ENCODE assay signal across 19 cellular contexts in genomic region chr12:53798575-53798974, GRCh38. TPM values are rescaled to one million over a fixed set of nuclear protein-coding genes. Genes with fewer than 3 reads are reported as not detected.
DNase-seq lines count a peak whose midpoint lies in the region; ATAC-seq and TF ChIP-seq lines count a peak whose summit lies in the region.
"Had no signal": no experiment of that assay in that cellular context is flagged by ENCODE, and none has a peak within 500 bp of the region (broad histone marks: within the 10 kb centered on the region; RNA-seq: fewer than 3 reads in every experiment).

No MANE protein-coding gene starts in this region.

- no peak for TF ChIP-seq CTCF in CD8-positive, alpha-beta T cell (IDR thresholded peaks at IDR 0.05)

- peak; percentile 75 for ATAC-seq in HG03342 (IDR thresholded peaks at IDR 0.05; ENCODE audit: unreplicated experiment)
- ATAC-seq in CD8-positive, alpha-beta T cell: no peak
- ATAC-seq: GM23338, left cardiac atrium had no signal

- peak overlapping the region; percentile 91 for H3K27ac ChIP-seq in temporal lobe (ENCODE audit: low read depth, low read length)
- H3K27ac ChIP-seq in CD8-positive, alpha-beta T cell (ENCODE audit: low read depth, low read length): no peak overlapping the region
- H3K27ac ChIP-seq: SJSA1, skin epidermis, tibial artery, VCaP had no signal

- CTCF ChIA-PET in CD8-positive, alpha-beta T cell (lab: Charles Lee): interaction anchor here (0.6 kb wide), 1 partner anchor 233 kb away, joined by 3 read pairs; no protein-coding TSS in a partner anchor

- POLR2A ChIA-PET in CD8-positive, alpha-beta T cell (lab: Charles Lee): no interaction called here

- H3K9me3 ChIP-seq in CD8-positive, alpha-beta T cell (ENCODE audit: low read length): no peaks in the 10 kb centered on the region
- H3K9me3 ChIP-seq: SJSA1, tibial artery had no signal

- H3K27me3 ChIP-seq in CD8-positive, alpha-beta T cell (ENCODE audit: insufficient read depth, low read length): no peaks in the 10 kb centered on the region
- H3K27me3 ChIP-seq: SJSA1 had no signal

- intact Hi-C loops in CD8-positive, alpha-beta T cell (cut with DNase I, micrococcal nuclease): no loop called here

- peaks cover 47% of the 10 kb centered on the region for H3K27me3 Mint-ChIP-seq in CD8-positive, alpha-beta T cell (ENCODE audit: low read depth)

- no peak overlapping the region for H3K27ac Mint-ChIP-seq in CD8-positive, alpha-beta T cell
- H3K27ac Mint-ChIP-seq: GM23338, nephron had no signal

- H3K4me3 ChIP-seq in CD8-positive, alpha-beta T cell (ENCODE audit: low read depth, low read length): no peak overlapping the region
- H3K4me3 ChIP-seq: GM23338, SJSA1, skin epidermis, tibial artery had no signal

- no peak overlapping the region for H3K4me3 Mint-ChIP-seq in CD8-positive, alpha-beta T cell
- H3K4me3 Mint-ChIP-seq: GM23338, nephron had no signal

- no peaks in the 10 kb centered on the region for H3K9me3 Mint-ChIP-seq in CD8-positive, alpha-beta T cell
- H3K9me3 Mint-ChIP-seq: GM23338, nephron had no signal

- in situ Hi-C loops in SK-MEL-5 (cut with HindIII; ENCODE audit: low pct_unique_long_range_greater_than_20kb, low sequenced_read_pairs): no loop called here

- no peaks in the 10 kb centered on the region for H3K4me1 Mint-ChIP-seq in CD8-positive, alpha-beta T cell (ENCODE audit: low read depth)
- H3K4me1 Mint-ChIP-seq: GM23338, nephron had no signal

- DNase-seq in SK-MEL-5 (ENCODE audit: low read depth, low spot score): peak; percentile 89
- DNase-seq in hippocampal formation (lab: John Stamatoyannopoulos, UW): peak; percentile 62 to 89
- no peak for DNase-seq in NCI-H2196 (lab: John Stamatoyannopoulos, UW; ENCODE audit: unreplicated experiment)
- DNase-seq in CD8-positive, alpha-beta T cell: no peak
- DNase-seq in DMS114 treated with DMSO at 0.1 percent for 48 hours (lab: John Stamatoyannopoulos, UW; ENCODE audit: unreplicated experiment): no peak
- DNase-seq: left cardiac atrium, NCI-H1436, NCI-H524, tibial artery had no signal

- H3K36me3 Mint-ChIP-seq in CD8-positive, alpha-beta T cell: no peaks in the 10 kb centered on the region

- no peaks in the 10 kb centered on the region for H3K4me1 ChIP-seq in CD8-positive, alpha-beta T cell (ENCODE audit: insufficient read depth, low read length)
- H3K4me1 ChIP-seq: tibial artery had no signal

- H3K36me3 ChIP-seq in CD8-positive, alpha-beta T cell (ENCODE audit: insufficient read depth, low read length): no peaks in the 10 kb centered on the region
- H3K36me3 ChIP-seq: SJSA1, tibial artery had no signal

RNA-seq across cellular contexts. Expression of gene CISTR, which starts 46.8 kb away (rescaled TPM):
- total RNA-seq in SK-MEL-5 (2014; rRNA removed; shearing (Covaris generic)): not detected in 2 replicates
- not detected in 2 replicates for polyA plus RNA-seq in SK-MEL-5 (2015; cell fraction: cytosol; rRNA removed)
- polyA plus RNA-seq in SK-MEL-5 (2015; cell fraction: nucleus; rRNA removed): not detected in 2 replicates
- not detected for total RNA-seq in temporal lobe
- not detected for total RNA-seq in CD8-positive, alpha-beta T cell
- total RNA-seq: dermis microvascular lymphatic vessel endothelial cell, fibroblast of villous mesenchyme, GM23338, SJSA1 had no signal
- polyA plus RNA-seq: adipose tissue, GM23338 had no signal

Comparison
In these comparisons a context has a peak if more than half of its experiments do, and no peak if none do; other contexts are left out.
1. DNase-seq: peak in SK-MEL-5 (single experiment) and hippocampal formation (2 of 2); none in NCI-H2196 (single experiment), CD8-positive, alpha-beta T cell (0 of 7) and DMS114 treated with DMSO at 0.1 percent for 48 hours (single experiment).